In genomic region chr6:143397229-143398222, GRCh38 we compare ENCODE assay signal across 8 cellular contexts. TPM values are rescaled to one million over a fixed set of nuclear protein-coding genes. Genes with fewer than 3 reads are reported as not detected.
DNase-seq lines count a peak whose midpoint lies in the region; ATAC-seq and TF ChIP-seq lines count a peak whose summit lies in the region.

No MANE protein-coding gene starts in this region.

- H4K20me1 ChIP-seq in OCI-LY3 (ENCODE audit: insufficient read depth, low read length): no peaks in the 10 kb centered on the region

- DNase-seq in GM04503 (ENCODE audit: low read depth): peak; percentile 61
- DNase-seq in esophagus squamous epithelium (lab: John Stamatoyannopoulos, UW): no peak
- DNase-seq in ovary: peak in 3 of 5 donors; percentile 17 to 41 (median 27)
- DNase-seq in DMS79 (lab: John Stamatoyannopoulos, UW): no peak
- no peak for DNase-seq in UCSD-AML1 (lab: John Stamatoyannopoulos, UW; ENCODE audit: unreplicated experiment)
- DNase-seq in NCI-H345 (lab: John Stamatoyannopoulos, UW): no peak

- H3K27me3 ChIP-seq in OCI-LY3 (ENCODE audit: low read depth, low read length): no peaks in the 10 kb centered on the region
- no peaks in the 10 kb centered on the region for H3K27me3 ChIP-seq in esophagus squamous epithelium
- no peaks in the 10 kb centered on the region for H3K27me3 ChIP-seq in ovary

- TF ChIP-seq CTCF in OCI-LY3 (IDR thresholded peaks at IDR 0.05; ENCODE audit: low read depth, low read length) (no peak), esophagus squamous epithelium (IDR thresholded peaks at IDR 0.05) (no peak), ovary (IDR thresholded peaks at IDR 0.05) (no peak)

- H3K9me3 ChIP-seq in OCI-LY3 (ENCODE audit: insufficient read depth, low read length) (no peaks in the 10 kb centered on the region), esophagus squamous epithelium (no peaks in the 10 kb centered on the region), ovary (no peaks in the 10 kb centered on the region)

- H3K4me2 ChIP-seq in OCI-LY3 (ENCODE audit: low read length): peak overlapping the region; percentile 74

- no peak for TF ChIP-seq EP300 in ovary (IDR thresholded peaks at IDR 0.05)

- 29 to 49% methylated on average over 13 to 16 of the region's 16 CpGs for WGBS in esophagus squamous epithelium, 2 donors
- 54 to 59% (median 58%) methylated on average over 16 of the region's 16 CpGs for WGBS in ovary, 3 donors

- no peak for TF ChIP-seq POLR2A in esophagus squamous epithelium (IDR thresholded peaks at IDR 0.05)
- TF ChIP-seq POLR2A in ovary (IDR thresholded peaks at IDR 0.05): no peak

- H3K9ac ChIP-seq in OCI-LY3 (ENCODE audit: low read length): no peak overlapping the region

- H3K4me1 ChIP-seq in OCI-LY3 (ENCODE audit: low read length) (peaks cover 25% of the 10 kb centered on the region), esophagus squamous epithelium (peaks cover 0 to 27% (median 9%) of the 10 kb centered on the region in 3 donors), ovary (ENCODE audit: insufficient read depth) (no peaks in the 10 kb centered on the region)

- H2AFZ ChIP-seq in OCI-LY3 (ENCODE audit: low read depth, low read length): peak overlapping the region; percentile 34; the same call in 1 of the 2 replicates

- ATAC-seq in GM21619 (IDR thresholded peaks at IDR 0.05; ENCODE audit: unreplicated experiment): no peak

- H3K4me3 ChIP-seq in OCI-LY3 (ENCODE audit: low read length): peak overlapping the region; percentile 50
- no peak overlapping the region for H3K4me3 ChIP-seq in esophagus squamous epithelium
- H3K4me3 ChIP-seq in ovary: no peak overlapping the region

- H3K27ac ChIP-seq in OCI-LY3 (ENCODE audit: low read length) (no peak overlapping the region), esophagus squamous epithelium (peak overlapping the region in 3 of 4 donors; percentile 40 to 54 (median 51)), ovary (no peak overlapping the region)

- H3K79me2 ChIP-seq in OCI-LY3 (ENCODE audit: low read length): no peaks in the 10 kb centered on the region

- intact Hi-C loops in esophagus squamous epithelium (cut with DNase I) (no loop called here), ovary (cut with DNase I) (no loop called here)

- H3K36me3 ChIP-seq in OCI-LY3 (replicated peaks; ENCODE audit: low read depth, low read length) (no peaks in the 10 kb centered on the region), esophagus squamous epithelium (no peaks in the 10 kb centered on the region), ovary (no peaks in the 10 kb centered on the region)

RNA-seq across cellular contexts. Expression of gene ADAT2, which starts 53.0 kb away (rescaled TPM):
- total RNA-seq in esophagus squamous epithelium: 10 to 100 TPM in 1 of 4 donors, 1 to 10 TPM in 3; 3.5 to 12.0 (median 6.7) TPM
- total RNA-seq in ovary: 1 to 10 TPM; 2.5 to 6.1 (median 4.6) TPM
- polyA plus RNA-seq in ovary: 1 to 10 TPM; 1.9 to 5.1 TPM

RNA-seq across cellular contexts. Expression of gene PEX3, which starts 53.1 kb away (rescaled TPM):
- total RNA-seq in esophagus squamous epithelium (10 to 100 TPM; 17.6 to 27.9 (median 22.3) TPM), ovary (10 to 100 TPM; 15.5 to 29.3 (median 21.0) TPM)
- polyA plus RNA-seq in ovary: 10 to 100 TPM; 12.0 to 17.6 TPM

Comparison
In these comparisons a context has a peak if more than half of its experiments do, and no peak if none do; other contexts are left out.
1. DNase-seq: peak in GM04503 (single experiment) and ovary (3 of 5); none in esophagus squamous epithelium (single experiment), DMS79 (single experiment), UCSD-AML1 (single experiment) and NCI-H345 (single experiment).
2. H3K27ac ChIP-seq: peak in esophagus squamous epithelium (3 of 4); none in OCI-LY3 (single experiment) and ovary (0 of 2).